15 cellular contexts compared by ENCODE assay signal in genomic region chr16:17564856-17565255, GRCh38.
DNase-seq lines count a peak whose midpoint lies in the region; ATAC-seq and TF ChIP-seq lines count a peak whose summit lies in the region.
"Had no signal": no experiment of that assay in that cellular context is flagged by ENCODE, and none has a peak within 500 bp of the region (broad histone marks: within the 10 kb centered on the region; RNA-seq: fewer than 3 reads in every experiment).

No MANE protein-coding gene starts in this region.

- H3K36me3 Mint-ChIP-seq in activated T-helper 17 cell treated with anti-CD3 and anti-CD28 coated beads, Interleukin-2, amount 50 U/mL, for 72 hours (ENCODE audit: low read depth) = no peaks in the 10 kb centered on the region
- H3K36me3 Mint-ChIP-seq: CD4-positive, alpha-beta memory T cell had no signal

- TF ChIP-seq CTCF in GM12865 (IDR thresholded peaks at IDR 0.05; ENCODE audit: insufficient read depth, low read depth, low read length, missing control alignments) (no peak), NB4 (IDR thresholded peaks at IDR 0.05; ENCODE audit: low read depth, low read length) (no peak)

- H3K27me3 Mint-ChIP-seq in activated T-helper 17 cell treated with anti-CD3 and anti-CD28 coated beads, Interleukin-2, amount 50 U/mL, for 72 hours = peaks cover 16% of the 10 kb centered on the region

- H3K9me3 Mint-ChIP-seq in activated T-helper 17 cell treated with anti-CD3 and anti-CD28 coated beads, Interleukin-2, amount 50 U/mL, for 72 hours = no peaks in the 10 kb centered on the region

- DNase-seq in GM12865 (ENCODE audit: low read depth) = peak; percentile 11
- peak; percentile 1 for DNase-seq in NB4 (ENCODE audit: low read depth)
- no peak for DNase-seq in NCI-H1048 (lab: John Stamatoyannopoulos, UW)
- no peak for DNase-seq in NCI-H1436 treated with DMSO at 0.1 percent for 48 hours (lab: John Stamatoyannopoulos, UW)
- DNase-seq: BE2C; CD4-positive, alpha-beta memory T cell; DMS153; DMS79 treated with DMSO at 0.1 percent for 48 hours; EL; GOT3 had no signal

- TF ChIP-seq POLR2A in NB4 (IDR thresholded peaks at IDR 0.05; ENCODE audit: extremely low read depth, insufficient read length) = no peak

- H3K27ac Mint-ChIP-seq in activated T-helper 17 cell treated with anti-CD3 and anti-CD28 coated beads, Interleukin-2, amount 50 U/mL, for 72 hours = no peak overlapping the region
- H3K27ac Mint-ChIP-seq: CD4-positive, alpha-beta memory T cell had no signal

- ATAC-seq in activated T-helper 17 cell treated with anti-CD3 and anti-CD28 coated beads, Interleukin-2, amount 50 U/mL, for 72 hours (replicated peaks) = peak; percentile 39
- no peak for ATAC-seq in GM18519 (IDR thresholded peaks at IDR 0.05; ENCODE audit: low FRiP score, unreplicated experiment)

- H3K4me3 Mint-ChIP-seq in activated T-helper 17 cell treated with anti-CD3 and anti-CD28 coated beads, Interleukin-2, amount 50 U/mL, for 72 hours = no peak overlapping the region
- H3K4me3 Mint-ChIP-seq: CD4-positive, alpha-beta memory T cell had no signal

- no peaks in the 10 kb centered on the region for H3K4me1 Mint-ChIP-seq in activated T-helper 17 cell treated with anti-CD3 and anti-CD28 coated beads, Interleukin-2, amount 50 U/mL, for 72 hours

- H3K4me3 ChIP-seq in GM12865 (ENCODE audit: low read depth, low read length) (no peak overlapping the region), NB4 (ENCODE audit: low read depth, low read length) (no peak overlapping the region), skin epidermis (no peak overlapping the region)
- H3K4me3 ChIP-seq: HAP-1 had no signal

- H3K27ac ChIP-seq in skin epidermis = peak overlapping the region in 16 of 21 experiments; percentile 4 to 69 (median 45)
- H3K27ac ChIP-seq: C4-2B had no signal

Comparison
In these comparisons a context has a peak if more than half of its experiments do, and no peak if none do; other contexts are left out.
1. DNase-seq: peak in GM12865 (single experiment) and NB4 (single experiment); none in NCI-H1048 (single experiment) and NCI-H1436 treated with DMSO at 0.1 percent for 48 hours (single experiment).